23 cellular contexts compared by ENCODE assay signal in genomic region chr17:77677637-77678036, GRCh38.
"Had no signal": no experiment of that assay in that cellular context is flagged by ENCODE, and none has a peak within 500 bp of the region (broad histone marks: within the 10 kb centered on the region; RNA-seq: fewer than 3 reads in every experiment).

No MANE protein-coding gene starts in this region.

- ATAC-seq: activated CD4-positive, CD25-positive, alpha-beta regulatory T cell treated with anti-CD3 and anti-CD28 coated beads, Interleukin-2, amount 50 U/mL, for 24 hours; left colon; lower lobe of right lung; stimulated activated naive CD8-positive, alpha-beta T cell treated with anti-CD3 and anti-CD28 coated beads, Interleukin-15, Interleukin-2, amounts not matched to agents 100 U/mL and 50 U/mL, for 24 hours had no signal

- H3K36me3 ChIP-seq: breast epithelium, colonic mucosa, lower lobe of right lung, transverse colon, WERI-Rb-1 had no signal

- H3K27ac ChIP-seq: breast epithelium, colonic mucosa, lower lobe of right lung, parathyroid adenoma, psoas muscle, testis, transverse colon, WERI-Rb-1 had no signal

- H3K79me2 ChIP-seq: parathyroid adenoma had no signal

- DNase-seq: activated CD4-positive, alpha-beta memory T cell treated with anti-CD3 and anti-CD28 coated beads, Interleukin-2, amount 10 ng/mL, durations not matched to agents 7 days and 5 days; activated CD4-positive, alpha-beta T cell treated with anti-CD3 and anti-CD28 coated beads for 48 hours; activated CD8-positive, alpha-beta memory T cell treated with anti-CD3 and anti-CD28 coated beads, Interleukin-2, amount 50 U/mL, for 48 hours; activated gamma-delta T cell; activated naive CD4-positive, alpha-beta T cell treated with anti-CD3 and anti-CD28 coated beads, Interleukin-2, amount 10 ng/mL, durations not matched to agents 7 days and 5 days; activated T-cell treated with anti-CD3 and anti-CD28 coated beads, Interleukin-2, amount 50 U/mL, for 24 hours; amygdala; colonic mucosa; effector CD8-positive, alpha-beta T cell; hippocampal formation; left colon; lower lobe of right lung; mesendoderm; nucleus accumbens; stimulated activated CD4-positive, alpha-beta T cell treated with anti-CD3 and anti-CD28 coated beads, Interleukin-2, amount 100 ng/mL, for 48 hours; stimulated activated naive CD8-positive, alpha-beta T cell treated with anti-CD3 and anti-CD28 coated beads, Interleukin-15, Interleukin-2, amounts not matched to agents 100 U/mL and 50 U/mL, for 24 hours; testis; transverse colon; WERI-Rb-1 had no signal

- H3K9me3 ChIP-seq: breast epithelium, colonic mucosa, lower lobe of right lung, psoas muscle, testis, transverse colon had no signal

- H3K27me3 ChIP-seq: colonic mucosa, testis had no signal

- H2AFZ ChIP-seq: parathyroid adenoma had no signal

- H3K9ac ChIP-seq: parathyroid adenoma had no signal

- H3K4me3 ChIP-seq: breast epithelium, colonic mucosa, lower lobe of right lung, psoas muscle, testis, transverse colon had no signal

- H3K4me1 ChIP-seq: breast epithelium, colonic mucosa, lower lobe of right lung, parathyroid adenoma had no signal
